22 cellular contexts compared by ENCODE assay signal in genomic region chr4:48664938-48665337, GRCh38.
"Had no signal": no experiment of that assay in that cellular context is flagged by ENCODE, and none has a peak within 500 bp of the region (broad histone marks: within the 10 kb centered on the region; RNA-seq: fewer than 3 reads in every experiment).

No MANE protein-coding gene starts in this region.

- DNase-seq: activated B cell treated with CpG ODN at 0.5 μM for 24 hours; activated CD4-positive, alpha-beta memory T cell treated with anti-CD3 and anti-CD28 coated beads for 36 hours; activated CD4-positive, alpha-beta T cell treated with anti-CD3 and anti-CD28 coated beads for 4 hours; activated naive CD4-positive, alpha-beta T cell treated with Interleukin-2 at 50 U/mL for 16 hours; activated naive CD8-positive, alpha-beta T cell treated with anti-CD3 and anti-CD28 coated beads, Interleukin-2, amount 10 ng/mL, durations not matched to agents 7 days and 5 days; activated T-cell treated with anti-CD3 and anti-CD28 coated beads for 4 hours; amygdala; caudate nucleus; endodermal cell; erythroblast; head of caudate nucleus; lower lobe of right lung; nephron progenitor cell; nucleus accumbens; T-helper 1 cell; T-helper 9 cell; trophoblast cell had no signal

- H3K4me3 ChIP-seq: lower lobe of right lung, right atrium auricular region, suprapubic skin, vagina had no signal

- H3K9me3 Mint-ChIP-seq: activated B cell treated with CpG ODN at 0.5 μM for 24 hours had no signal

- H3K27me3 Mint-ChIP-seq: activated B cell treated with CpG ODN at 0.5 μM for 24 hours; activated CD4-positive, alpha-beta memory T cell treated with anti-CD3 and anti-CD28 coated beads for 36 hours; activated naive CD8-positive, alpha-beta T cell treated with anti-CD3 and anti-CD28 coated beads, Interleukin-2, amount 10 ng/mL, durations not matched to agents 7 days and 5 days; stimulated activated naive CD8-positive, alpha-beta T cell treated with anti-CD3 and anti-CD28 coated beads, Interleukin-15, Interleukin-2, amounts not matched to agents 100 ng/mL and 50 ng/mL, for 24 hours had no signal

- ATAC-seq: lower lobe of right lung had no signal

- H3K27ac ChIP-seq: lower lobe of right lung, suprapubic skin, vagina had no signal

- H3K27ac Mint-ChIP-seq: activated B cell treated with CpG ODN at 0.5 μM for 24 hours; activated CD4-positive, alpha-beta memory T cell treated with anti-CD3 and anti-CD28 coated beads for 36 hours; activated naive CD8-positive, alpha-beta T cell treated with anti-CD3 and anti-CD28 coated beads, Interleukin-2, amount 10 ng/mL, durations not matched to agents 7 days and 5 days; activated T-helper 1 cell treated with anti-CD3 and anti-CD28 coated beads, Interleukin-12 subunit alpha, Interleukin-12 subunit beta, Interleukin-2, Interleukin-4 antibody, amounts not matched to agents 30 ng/mL and 10 ng/mL and 1 ng/mL, durations not matched to agents 14 hours and 24 hours and 36 hours; endodermal cell; stimulated activated naive CD8-positive, alpha-beta T cell treated with anti-CD3 and anti-CD28 coated beads, Interleukin-15, Interleukin-2, amounts not matched to agents 100 ng/mL and 50 ng/mL, for 24 hours had no signal

- H3K4me3 Mint-ChIP-seq: activated B cell treated with CpG ODN at 0.5 μM for 24 hours; activated CD4-positive, alpha-beta memory T cell treated with anti-CD3 and anti-CD28 coated beads for 36 hours; activated naive CD8-positive, alpha-beta T cell treated with anti-CD3 and anti-CD28 coated beads, Interleukin-2, amount 10 ng/mL, durations not matched to agents 7 days and 5 days; activated T-helper 1 cell treated with anti-CD3 and anti-CD28 coated beads, Interleukin-12 subunit alpha, Interleukin-12 subunit beta, Interleukin-2, Interleukin-4 antibody, amounts not matched to agents 30 ng/mL and 10 ng/mL and 1 ng/mL, durations not matched to agents 14 hours and 24 hours and 36 hours; endodermal cell; nephron progenitor cell; stimulated activated naive CD8-positive, alpha-beta T cell treated with anti-CD3 and anti-CD28 coated beads, Interleukin-15, Interleukin-2, amounts not matched to agents 100 ng/mL and 50 ng/mL, for 24 hours had no signal

- H3K4me1 Mint-ChIP-seq: nephron progenitor cell had no signal

- H3K36me3 ChIP-seq: lower lobe of right lung, right atrium auricular region, suprapubic skin, vagina had no signal

- H3K27me3 ChIP-seq: right atrium auricular region, suprapubic skin, vagina had no signal

- H3K9me3 ChIP-seq: lower lobe of right lung, right atrium auricular region, suprapubic skin, vagina had no signal
